ENCODE assay signal across 2 cellular contexts in genomic region chr1:24517898-24518297, GRCh38.
A peak's percentile ranks its signal among the peaks of the same experiment; 100 is the strongest.
TF ChIP-seq lines count a peak whose summit lies in the region.

No MANE protein-coding gene starts in this region.

TF ChIP-seq in HepG2, 621 proteins besides CTCF, POLR2A, EP300 and RAD21:
- TF ChIP-seq TARDBP (CRISPR knock-in tag; IDR thresholded peaks at IDR 0.05): no peak
- peak; percentile 64 for TF ChIP-seq ZNF121 (CRISPR knock-in tag; IDR thresholded peaks at IDR 0.05)

TF ChIP-seq in K562, 482 proteins besides CTCF, POLR2A, EP300 and RAD21:
- TF ChIP-seq RBM34 (IDR thresholded peaks at IDR 0.05; ENCODE audit: borderline replicate concordance, insufficient read depth, low read length) (no peak), ZNF121 (CRISPR knock-in tag; conservative IDR thresholded peaks at IDR 0.05) (peak; percentile 74), GTF2E2 (tag; IDR thresholded peaks at IDR 0.05) (no peak)
